Comparison of ENCODE assay signal across 26 cellular contexts in the genomic region with DNA sequence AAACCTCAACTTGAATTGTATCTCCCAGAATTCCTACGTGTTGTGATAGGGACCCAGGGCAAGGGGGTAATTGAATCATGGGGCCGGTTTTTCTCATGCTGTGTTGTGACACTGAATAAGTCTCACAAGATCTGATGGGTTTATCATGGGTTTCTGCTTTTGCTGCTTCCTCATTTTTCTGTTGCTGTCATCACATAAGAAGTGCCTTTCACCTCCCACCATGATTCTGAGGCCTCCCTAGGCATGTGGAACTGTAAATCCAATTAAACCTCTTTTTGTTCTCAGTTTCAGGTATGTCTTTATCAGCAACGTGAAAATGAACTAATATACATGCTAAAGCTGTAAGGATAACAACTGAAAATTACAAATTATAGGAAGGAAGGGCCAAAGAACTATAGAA.
A peak's percentile ranks its signal among the peaks of the same experiment; 100 is the strongest.
DNase-seq lines count a peak whose midpoint lies in the region; ATAC-seq and TF ChIP-seq lines count a peak whose summit lies in the region.
"Had no signal": no experiment of that assay in that cellular context is flagged by ENCODE, and none has a peak within 500 bp of the region (broad histone marks: within the 10 kb centered on the region; RNA-seq: fewer than 3 reads in every experiment).

No MANE protein-coding gene starts in this region.

- DNase-seq in GF-D8 (lab: John Stamatoyannopoulos, UW): peak; percentile 56
- DNase-seq in Kasumi-1 (lab: John Stamatoyannopoulos, UW): peak; percentile 68 to 77
- DNase-seq in PC-9: no peak
- no peak for DNase-seq in endodermal cell
- no peak for DNase-seq in neural progenitor cell (ENCODE audit: low spot score)
- DNase-seq: activated CD4-positive, alpha-beta T cell treated with anti-CD3 and anti-CD28 coated beads, Interleukin-2, amount 50 U/mL, for 1 hour; activated CD8-positive, alpha-beta memory T cell treated with anti-CD3 and anti-CD28 coated beads, Interleukin-2, amount 50 U/mL, for 48 hours; activated naive CD8-positive, alpha-beta T cell treated with anti-CD3 and anti-CD28 coated beads, Interleukin-2, amount 10 ng/mL, durations not matched to agents 7 days and 5 days; cerebellar nuclear complex; heart right ventricle; HFFc6; midbrain; NCI-H1417 treated with DMSO at 0.1 percent for 48 hours; NCI-H2107; NCI-H510A treated with DMSO at 0.1 percent for 48 hours; SHP77; stimulated activated naive B cell treated with anti-CD40 and anti-IgM and Interleukin-4, amounts not matched to agents 10 μg/mL and 1 μg/mL and 100 μg/mL, for 72 hours; WERI-Rb-1 had no signal

- H3K27ac ChIP-seq in PC-9: peak overlapping the region; percentile 47; the same call in 1 of the 2 replicates
- no peak overlapping the region for H3K27ac ChIP-seq in endodermal cell (ENCODE audit: low read depth, low read length)
- no peak overlapping the region for H3K27ac ChIP-seq in neural progenitor cell
- H3K27ac ChIP-seq: C4-2B, heart right ventricle, vagina, WERI-Rb-1 had no signal

- H3K36me3 Mint-ChIP-seq in endodermal cell (ENCODE audit: low read depth) (peaks cover 60% of the 10 kb centered on the region), neural progenitor cell (peaks cover 44% of the 10 kb centered on the region)

- H3K27me3 ChIP-seq in PC-9 (ENCODE audit: insufficient read depth, low read depth): no peaks in the 10 kb centered on the region
- H3K27me3 ChIP-seq in endodermal cell (ENCODE audit: control insufficient read depth, insufficient read depth, low read length, poor library complexity, severe bottlenecking): no peaks in the 10 kb centered on the region
- no peaks in the 10 kb centered on the region for H3K27me3 ChIP-seq in neural progenitor cell
- H3K27me3 ChIP-seq: heart right ventricle, vagina had no signal

- no peaks in the 10 kb centered on the region for H3K9me2 ChIP-seq in PC-9 (ENCODE audit: insufficient read depth)

- H3K4me1 ChIP-seq in PC-9 (replicated peaks; ENCODE audit: insufficient read depth) (no peaks in the 10 kb centered on the region), endodermal cell (ENCODE audit: control insufficient read depth, insufficient read depth, low read length) (no peaks in the 10 kb centered on the region), neural progenitor cell (no peaks in the 10 kb centered on the region)

- H3K9me3 ChIP-seq in PC-9 (ENCODE audit: insufficient read depth, low read depth) (peaks cover 16% of the 10 kb centered on the region; the same call in 1 of the 2 replicates), endodermal cell (ENCODE audit: control insufficient read depth, low read length) (peaks cover 61% of the 10 kb centered on the region), neural progenitor cell (ENCODE audit: low read depth) (peaks cover 13% of the 10 kb centered on the region)

- H3K4me3 ChIP-seq in PC-9 (no peak overlapping the region), endodermal cell (ENCODE audit: low read length) (peak overlapping the region; percentile 11), neural progenitor cell (no peak overlapping the region)
- H3K4me3 ChIP-seq: heart right ventricle, vagina had no signal

- BruUV-seq in PC-9 (replicated peaks; lab: Mats Ljungman, UMichigan): no TSS peak

- POLR2A ChIA-PET in PC-9 (lab: Charles Lee; ENCODE audit: unreplicated experiment): no interaction called here

- H3K27me3 Mint-ChIP-seq in endodermal cell (ENCODE audit: insufficient read depth) (no peaks in the 10 kb centered on the region), neural progenitor cell (ENCODE audit: insufficient read depth, low read depth) (no peaks in the 10 kb centered on the region)
- H3K27me3 Mint-ChIP-seq: activated naive CD8-positive, alpha-beta T cell treated with anti-CD3 and anti-CD28 coated beads, Interleukin-2, amount 10 ng/mL, durations not matched to agents 7 days and 5 days; progenitor cell of endocrine pancreas; stimulated activated naive B cell treated with anti-CD40 and anti-IgM and Interleukin-4, amounts not matched to agents 10 μg/mL and 1 μg/mL and 100 μg/mL, for 72 hours had no signal

- H3K4me1 Mint-ChIP-seq in endodermal cell (peaks cover 16% of the 10 kb centered on the region), neural progenitor cell (no peaks in the 10 kb centered on the region)

- H3K27ac Mint-ChIP-seq in endodermal cell (peak overlapping the region; percentile 46), neural progenitor cell (no peak overlapping the region)
- H3K27ac Mint-ChIP-seq: activated naive CD8-positive, alpha-beta T cell treated with anti-CD3 and anti-CD28 coated beads, Interleukin-2, amount 10 ng/mL, durations not matched to agents 7 days and 5 days; HFFc6; progenitor cell of endocrine pancreas had no signal

- intact Hi-C loops in PC-9 (cut with micrococcal nuclease; ENCODE audit: unreplicated experiment): no loop called here

- no peak overlapping the region for H3K4me3 Mint-ChIP-seq in endodermal cell
- no peak overlapping the region for H3K4me3 Mint-ChIP-seq in neural progenitor cell
- H3K4me3 Mint-ChIP-seq: activated naive CD8-positive, alpha-beta T cell treated with anti-CD3 and anti-CD28 coated beads, Interleukin-2, amount 10 ng/mL, durations not matched to agents 7 days and 5 days; HFFc6; neural crest cell; stimulated activated naive B cell treated with anti-CD40 and anti-IgM and Interleukin-4, amounts not matched to agents 10 μg/mL and 1 μg/mL and 100 μg/mL, for 72 hours had no signal

- WGBS in endodermal cell (ENCODE audit: insufficient coverage in 1 of 2, insufficient read length in 1 of 2), 2 experiments: 73% methylated on average over 3 of the region's 3 CpGs; no CpG with 5 or more reads in 1 of the 2 experiments

- H3F3A ChIP-seq in PC-9 (ENCODE audit: insufficient read depth, low read depth): no peaks in the 10 kb centered on the region
- no peaks in the 10 kb centered on the region for H3F3A ChIP-seq in neural progenitor cell (ENCODE audit: low read depth)

- CTCF ChIA-PET in PC-9 (lab: Charles Lee): no interaction called here

- H2AFZ ChIP-seq in PC-9 (no peak overlapping the region), neural progenitor cell (replicated peaks) (no peak overlapping the region)

- H3K79me2 ChIP-seq in PC-9 (ENCODE audit: low read depth) (peaks cover 12% of the 10 kb centered on the region), neural progenitor cell (ENCODE audit: low read depth) (peaks cover 99% of the 10 kb centered on the region)

- no peak for ATAC-seq in HG02870 (IDR thresholded peaks at IDR 0.05; ENCODE audit: unreplicated experiment)
- ATAC-seq in HG03196 (IDR thresholded peaks at IDR 0.05; ENCODE audit: unreplicated experiment): no peak
- ATAC-seq in GM21737 (IDR thresholded peaks at IDR 0.05; ENCODE audit: unreplicated experiment): no peak
- ATAC-seq: heart right ventricle, left lobe of liver had no signal

- no peaks in the 10 kb centered on the region for H4K20me1 ChIP-seq in PC-9 (ENCODE audit: insufficient read depth)
- peaks cover 16% of the 10 kb centered on the region for H4K20me1 ChIP-seq in neural progenitor cell (ENCODE audit: low read depth)

- H3K9ac ChIP-seq in endodermal cell (ENCODE audit: extremely low read depth, low read length, poor library complexity, severe bottlenecking) (no peak overlapping the region), neural progenitor cell (no peak overlapping the region)

- TF ChIP-seq CTCF in PC-9 (conservative IDR thresholded peaks at IDR 0.05) (no peak), endodermal cell (conservative IDR thresholded peaks at IDR 0.05) (no peak), neural progenitor cell (IDR thresholded peaks at IDR 0.05) (no peak)

- H3K9me3 Mint-ChIP-seq in endodermal cell (peaks cover 52% of the 10 kb centered on the region), neural progenitor cell (peaks cover 60% of the 10 kb centered on the region)

- H3K36me3 ChIP-seq in PC-9 (ENCODE audit: low read depth) (no peaks in the 10 kb centered on the region), endodermal cell (ENCODE audit: control insufficient read depth, insufficient read depth, low read length) (peaks cover 14% of the 10 kb centered on the region), neural progenitor cell (peaks cover 4% of the 10 kb centered on the region)
- H3K36me3 ChIP-seq: vagina, WERI-Rb-1 had no signal

- H3K4me2 ChIP-seq in PC-9 (no peak overlapping the region), neural progenitor cell (no peak overlapping the region)

Comparison
In these comparisons a context has a peak if more than half of its experiments do, and no peak if none do; other contexts are left out.
1. DNase-seq: peak in GF-D8 (single experiment) and Kasumi-1 (2 of 2); none in PC-9 (0 of 2), endodermal cell (single experiment) and neural progenitor cell (single experiment).